In the genomic region with DNA sequence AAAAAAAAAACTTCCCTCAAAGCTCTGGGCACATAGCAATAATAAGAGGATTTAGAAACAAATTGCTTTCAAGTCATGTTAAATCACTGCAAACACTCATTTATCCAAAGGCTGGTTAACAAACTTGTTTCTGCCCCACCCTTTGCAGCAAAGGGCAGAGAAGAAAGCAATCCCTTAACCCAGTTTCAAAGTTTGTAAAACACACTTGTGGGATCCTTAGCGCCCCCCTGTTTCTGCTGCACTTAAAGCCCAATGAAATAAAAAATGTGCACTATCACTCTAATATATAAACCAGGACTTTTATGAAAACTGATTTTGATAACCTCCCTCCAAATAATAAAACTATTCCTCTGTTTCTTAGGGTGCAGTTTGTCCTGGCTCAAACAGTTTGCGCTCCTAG, we compare ENCODE assay signal across 14 cellular contexts. TPM values are rescaled to one million over a fixed set of nuclear protein-coding genes. Genes with fewer than 3 reads are reported as not detected.
DNase-seq lines count a peak whose midpoint lies in the region; ATAC-seq and TF ChIP-seq lines count a peak whose summit lies in the region.
"Had no signal": no experiment of that assay in that cellular context is flagged by ENCODE, and none has a peak within 500 bp of the region (broad histone marks: within the 10 kb centered on the region; RNA-seq: fewer than 3 reads in every experiment).

No MANE protein-coding gene starts in this region.

- ATAC-seq in HG03196 (IDR thresholded peaks at IDR 0.05; ENCODE audit: unreplicated experiment) = no peak

- no peaks in the 10 kb centered on the region for H3F3A ChIP-seq in OCI-LY1 (ENCODE audit: insufficient read depth, low read length)

- H4K20me1 ChIP-seq in BLaER1 treated with 17β-estradiol and CSF1 and Interleukin-3, amounts not matched to agents 10 nM and 100 nM = no peaks in the 10 kb centered on the region; a peak in 1 of 22 replicates
- no peaks in the 10 kb centered on the region for H4K20me1 ChIP-seq in OCI-LY1 (ENCODE audit: insufficient read depth, low read length)
- H4K20me1 ChIP-seq in osteoblast (ENCODE audit: insufficient read depth, low read length) = no peaks in the 10 kb centered on the region

- WGBS in esophagus muscularis mucosa = 17% methylated on average over 2 of the region's 2 CpGs

- TF ChIP-seq CTCF in OCI-LY1 (IDR thresholded peaks at IDR 0.05; ENCODE audit: low read length) = no peak; the same call in 1 of the 2 replicates
- no peak for TF ChIP-seq CTCF in esophagus muscularis mucosa (IDR thresholded peaks at IDR 0.05)
- TF ChIP-seq CTCF in osteoblast (IDR thresholded peaks at IDR 0.05; ENCODE audit: extremely low read depth, low read depth, low read length) = no peak

- peak overlapping the region in 2 of 11 experiments; percentile 60 to 75; a peak in 3 of 22 replicates for H3K9ac ChIP-seq in BLaER1 treated with 17β-estradiol and CSF1 and Interleukin-3, amounts not matched to agents 10 nM and 100 nM
- no peak overlapping the region for H3K9ac ChIP-seq in OCI-LY1 (ENCODE audit: low read length)

- H3K36me3 ChIP-seq in BLaER1 treated with 17β-estradiol and CSF1 and Interleukin-3, amounts not matched to agents 10 nM and 100 nM = no peaks in the 10 kb centered on the region
- H3K36me3 ChIP-seq in OCI-LY1 (ENCODE audit: insufficient read depth, low read length) (no peaks in the 10 kb centered on the region), esophagus muscularis mucosa (no peaks in the 10 kb centered on the region), osteoblast (ENCODE audit: insufficient read depth, low read length) (no peaks in the 10 kb centered on the region)
- H3K36me3 ChIP-seq: neutrophil had no signal

- peaks cover 33 to 39% (median 37%) of the 10 kb centered on the region in 11 experiments for H3K9me3 ChIP-seq in BLaER1 treated with 17β-estradiol and CSF1 and Interleukin-3, amounts not matched to agents 10 nM and 100 nM (replicated peaks in 1 of 11)
- H3K9me3 ChIP-seq in OCI-LY1 (ENCODE audit: low read length) (peaks cover 13% of the 10 kb centered on the region), esophagus muscularis mucosa (no peaks in the 10 kb centered on the region), osteoblast (ENCODE audit: low read depth, low read length) (no peaks in the 10 kb centered on the region)
- H3K9me3 ChIP-seq: neutrophil had no signal

- peak overlapping the region in 8 of 10 experiments; percentile 47 to 68 (median 58); a peak in 13 of 20 replicates for H3K4me3 ChIP-seq in BLaER1 treated with 17β-estradiol and CSF1 and Interleukin-3, amounts not matched to agents 10 nM and 100 nM
- peak overlapping the region; percentile 27 for H3K4me3 ChIP-seq in OCI-LY1 (ENCODE audit: low read depth, low read length, poor library complexity, severe bottlenecking)
- peak overlapping the region in 3 of 4 donors; percentile 51 to 59 (median 53) for H3K4me3 ChIP-seq in esophagus muscularis mucosa
- peak overlapping the region; percentile 77 for H3K4me3 ChIP-seq in osteoblast (ENCODE audit: insufficient read depth, low read length)
- H3K4me3 ChIP-seq: PC-9 had no signal

- TF ChIP-seq POLR2A in esophagus muscularis mucosa (IDR thresholded peaks at IDR 0.05; ENCODE audit: low read depth) = no peak

- no peak for TF ChIP-seq EP300 in esophagus muscularis mucosa (IDR thresholded peaks at IDR 0.05)

- no peak for DNase-seq in esophagus muscularis mucosa (ENCODE audit: extremely low spot score)
- peak; percentile 30 for DNase-seq in osteoblast (ENCODE audit: insufficient read length, low spot score, missing footprints)
- DNase-seq in DMS53 (lab: John Stamatoyannopoulos, UW) = no peak
- no peak for DNase-seq in NCI-H82 treated with DMSO at 0.1 percent for 48 hours (lab: John Stamatoyannopoulos, UW; ENCODE audit: unreplicated experiment)
- DNase-seq in DMS153 treated with DMSO at 0.1 percent for 48 hours (lab: John Stamatoyannopoulos, UW; ENCODE audit: unreplicated experiment) = no peak
- DNase-seq: activated CD4-positive, alpha-beta T cell treated with anti-CD3 and anti-CD28 coated beads, Interleukin-2, amount 50 U/mL, for 48 hours; cortex of kidney; kidney glomerular epithelial cell; PC-9 had no signal

- H3K27me3 ChIP-seq in BLaER1 treated with 17β-estradiol and CSF1 and Interleukin-3, amounts not matched to agents 10 nM and 100 nM = peaks cover 28 to 45% (median 40%) of the 10 kb centered on the region in 11 experiments
- no peaks in the 10 kb centered on the region for H3K27me3 ChIP-seq in OCI-LY1 (ENCODE audit: insufficient read depth, low read length)
- peaks cover 0 to 28% (median 9%) of the 10 kb centered on the region in 4 donors for H3K27me3 ChIP-seq in esophagus muscularis mucosa
- peaks cover 13% of the 10 kb centered on the region for H3K27me3 ChIP-seq in osteoblast (ENCODE audit: insufficient read depth, low read length)

- H3K4me2 ChIP-seq in BLaER1 treated with 17β-estradiol and CSF1 and Interleukin-3, amounts not matched to agents 10 nM and 100 nM = peak overlapping the region; percentile 64 to 96 (median 83)
- H3K4me2 ChIP-seq in OCI-LY1 (ENCODE audit: low read length) (peak overlapping the region; percentile 51; the same call in 1 of the 2 replicates), osteoblast (ENCODE audit: insufficient read depth, low read length) (peak overlapping the region; percentile 99)

- H3K27ac ChIP-seq in BLaER1 treated with 17β-estradiol and CSF1 and Interleukin-3, amounts not matched to agents 10 nM and 100 nM = no peak overlapping the region
- H3K27ac ChIP-seq in OCI-LY1 (ENCODE audit: low read depth, low read length, poor library complexity, severe bottlenecking) (no peak overlapping the region), esophagus muscularis mucosa (replicated peaks in 1 of 4) (no peak overlapping the region), osteoblast (ENCODE audit: low read depth, low read length) (no peak overlapping the region)
- H3K27ac ChIP-seq: C4-2B, neutrophil, PC-9 had no signal

- peak overlapping the region; percentile 52 for H2AFZ ChIP-seq in OCI-LY1 (ENCODE audit: low read length)
- peak overlapping the region; percentile 86 for H2AFZ ChIP-seq in osteoblast (ENCODE audit: low read length)

- no peaks in the 10 kb centered on the region for H3K79me2 ChIP-seq in OCI-LY1 (ENCODE audit: insufficient read depth, low read length)
- peaks cover 2% of the 10 kb centered on the region for H3K79me2 ChIP-seq in osteoblast (ENCODE audit: insufficient read depth, low read length)

- H3K4me1 ChIP-seq in BLaER1 treated with 17β-estradiol and CSF1 and Interleukin-3, amounts not matched to agents 10 nM and 100 nM = peaks cover 12 to 33% (median 24%) of the 10 kb centered on the region in 10 experiments; a peak in 17 of 20 replicates
- H3K4me1 ChIP-seq in OCI-LY1 (ENCODE audit: insufficient read depth, low read length, severe bottlenecking) = peaks cover 39% of the 10 kb centered on the region
- H3K4me1 ChIP-seq in esophagus muscularis mucosa = peaks cover 40 to 50% (median 47%) of the 10 kb centered on the region in 4 donors
- peaks cover 24% of the 10 kb centered on the region for H3K4me1 ChIP-seq in osteoblast (ENCODE audit: insufficient read depth, low read length)

- H3K9me2 ChIP-seq in OCI-LY1 (ENCODE audit: low read depth, low read length) = no peaks in the 10 kb centered on the region

- intact Hi-C loops in esophagus muscularis mucosa (cut with DNase I) = no loop called here

RNA-seq across cellular contexts. Expression of a gene that starts 3.3 kb away (rescaled TPM):
- total RNA-seq in esophagus muscularis mucosa (under 1 TPM; 0.42 to 0.71 (median 0.62) TPM), osteoblast (3.8 and 5.1 TPM in 2 replicates)
- total RNA-seq: PC-9 had no signal

Comparison
In these comparisons a context has a peak if more than half of its experiments do, and no peak if none do; other contexts are left out.
1. H3K4me3 ChIP-seq: peak in every context shown above with its lines; median percentile 77 in osteoblast; 58 in BLaER1 treated with 17β-estradiol and CSF1 and Interleukin-3, amounts not matched to agents 10 nM and 100 nM; 53 in esophagus muscularis mucosa; 27 in OCI-LY1.